ENCODE assay signal across 10 cellular contexts in genomic region chr6:125357515-125358256, GRCh38. TPM values are rescaled to one million over a fixed set of nuclear protein-coding genes. Genes with fewer than 3 reads are reported as not detected.
DNase-seq lines count a peak whose midpoint lies in the region; ATAC-seq and TF ChIP-seq lines count a peak whose summit lies in the region.
"Had no signal": no experiment of that assay in that cellular context is flagged by ENCODE, and none has a peak within 500 bp of the region (broad histone marks: within the 10 kb centered on the region; RNA-seq: fewer than 3 reads in every experiment).

No MANE protein-coding gene starts in this region.

- no peak for DNase-seq in activated CD8-positive, alpha-beta memory T cell treated with anti-CD3 and anti-CD28 coated beads, Interleukin-2, amount 10 ng/mL, durations not matched to agents 7 days and 5 days
- DNase-seq in activated CD8-positive, alpha-beta memory T cell treated with anti-CD3 and anti-CD28 coated beads, Interleukin-2, amount 50 U/mL, for 4 hours, result no peak
- DNase-seq in T-helper 17 cell (no peak), gastrocnemius medialis (no peak), foreskin fibroblast (no peak), neuronal stem cell (ENCODE audit: low spot score) (no peak)
- no peak for DNase-seq in activated CD8-positive, alpha-beta T cell treated with anti-CD3 and anti-CD28 coated beads for 36 hours
- DNase-seq: lower lobe of right lung had no signal

- H3K4me3 Mint-ChIP-seq in activated CD8-positive, alpha-beta memory T cell treated with anti-CD3 and anti-CD28 coated beads, Interleukin-2, amount 10 ng/mL, durations not matched to agents 7 days and 5 days, result no peak overlapping the region
- H3K4me3 Mint-ChIP-seq in T-helper 17 cell, result no peak overlapping the region
- no peak overlapping the region for H3K4me3 Mint-ChIP-seq in activated CD8-positive, alpha-beta T cell treated with anti-CD3 and anti-CD28 coated beads for 36 hours
- H3K4me3 Mint-ChIP-seq: T-cell had no signal

- no peaks in the 10 kb centered on the region for H3K9me3 ChIP-seq in T-helper 17 cell (ENCODE audit: control insufficient read depth, low read length, poor library complexity, severe bottlenecking)
- no peaks in the 10 kb centered on the region for H3K9me3 ChIP-seq in gastrocnemius medialis
- no peaks in the 10 kb centered on the region for H3K9me3 ChIP-seq in neuronal stem cell (replicated peaks in 1 of 2; ENCODE audit: control insufficient read depth in 2 of 2, insufficient read depth in 1 of 2, low read depth in 1 of 2, low read length in 2 of 2)
- H3K9me3 ChIP-seq: lower lobe of right lung had no signal

- no peak overlapping the region for H3K18ac ChIP-seq in neuronal stem cell (ENCODE audit: low read length)

- H2AK5ac ChIP-seq in neuronal stem cell (ENCODE audit: low read depth, low read length), result no peak overlapping the region

- CTCF ChIA-PET in activated CD8-positive, alpha-beta memory T cell treated with anti-CD3 and anti-CD28 coated beads, Interleukin-2, amount 10 ng/mL, durations not matched to agents 7 days and 5 days (lab: Charles Lee), result no interaction called here
- CTCF ChIA-PET in activated CD8-positive, alpha-beta T cell treated with anti-CD3 and anti-CD28 coated beads for 36 hours (lab: Charles Lee), result interaction anchor here (0.6 to 1.3 kb wide), 2 partner anchors 37 to 47 kb away, joined by 3 read pairs; no protein-coding TSS in a partner anchor

- no peak for TF ChIP-seq POLR2A in gastrocnemius medialis (IDR thresholded peaks at IDR 0.05)

- no peak overlapping the region for H3K9ac ChIP-seq in neuronal stem cell (ENCODE audit: low read depth, low read length, poor library complexity)

- H3K4me3 ChIP-seq in gastrocnemius medialis, result no peak overlapping the region
- H3K4me3 ChIP-seq in foreskin fibroblast (ENCODE audit: low read depth in 1 of 2, low read length in 2 of 2), result no peak overlapping the region
- H3K4me3 ChIP-seq in neuronal stem cell (ENCODE audit: low read length in 2 of 2), result no peak overlapping the region
- H3K4me3 ChIP-seq: lower lobe of right lung had no signal

- intact Hi-C loops in gastrocnemius medialis (cut with DNase I; ENCODE audit: low total_unique reads), result no loop called here
- intact Hi-C loops in activated CD8-positive, alpha-beta T cell treated with anti-CD3 and anti-CD28 coated beads for 36 hours (cut with micrococcal nuclease), result no loop called here

- no peaks in the 10 kb centered on the region for H3K79me1 ChIP-seq in neuronal stem cell (ENCODE audit: low read depth, low read length)

- in situ Hi-C loops in gastrocnemius medialis (cut with MboI; ENCODE audit: low sequenced_read_pairs in 4 of 4), result no loop called here

- peaks cover 38% of the 10 kb centered on the region for H3K27me3 Mint-ChIP-seq in activated CD8-positive, alpha-beta memory T cell treated with anti-CD3 and anti-CD28 coated beads, Interleukin-2, amount 10 ng/mL, durations not matched to agents 7 days and 5 days
- H3K27me3 Mint-ChIP-seq in T-helper 17 cell, result peaks cover 28% of the 10 kb centered on the region
- H3K27me3 Mint-ChIP-seq in activated CD8-positive, alpha-beta T cell treated with anti-CD3 and anti-CD28 coated beads for 36 hours, result peaks cover 23% of the 10 kb centered on the region

- H3K27ac ChIP-seq in gastrocnemius medialis (peak overlapping the region; percentile 6 to 41 (median 26)), neuronal stem cell (replicated peaks; ENCODE audit: low read length) (no peak overlapping the region)
- H3K27ac ChIP-seq: lower lobe of right lung had no signal

- H2AFZ ChIP-seq in neuronal stem cell (ENCODE audit: low read length), result no peak overlapping the region

- H3K14ac ChIP-seq in neuronal stem cell (ENCODE audit: low read length), result no peak overlapping the region

- H3K4me1 Mint-ChIP-seq in activated CD8-positive, alpha-beta memory T cell treated with anti-CD3 and anti-CD28 coated beads, Interleukin-2, amount 10 ng/mL, durations not matched to agents 7 days and 5 days, result peaks cover 5% of the 10 kb centered on the region
- H3K4me1 Mint-ChIP-seq in T-helper 17 cell, result peaks cover 6% of the 10 kb centered on the region
- H3K4me1 Mint-ChIP-seq in activated CD8-positive, alpha-beta T cell treated with anti-CD3 and anti-CD28 coated beads for 36 hours (ENCODE audit: low read depth), result no peaks in the 10 kb centered on the region

- no peak overlapping the region for H2BK12ac ChIP-seq in neuronal stem cell (ENCODE audit: low read length)

- peaks cover 5% of the 10 kb centered on the region in 2 donors for H3K4me1 ChIP-seq in gastrocnemius medialis
- H3K4me1 ChIP-seq in neuronal stem cell (ENCODE audit: control insufficient read depth in 2 of 2, insufficient read depth in 1 of 2, low read depth in 1 of 2, low read length in 2 of 2), result peaks cover 3 to 20% of the 10 kb centered on the region in 2 donors
- H3K4me1 ChIP-seq: lower lobe of right lung had no signal

- POLR2A ChIA-PET in activated CD8-positive, alpha-beta T cell treated with anti-CD3 and anti-CD28 coated beads for 36 hours (lab: Charles Lee), result interaction anchor here (1.1 kb wide), 1 partner anchor 21 kb away, joined by 4 read pairs; no protein-coding TSS in a partner anchor

- H3K36me3 ChIP-seq in gastrocnemius medialis (no peaks in the 10 kb centered on the region), neuronal stem cell (replicated peaks in 1 of 2; ENCODE audit: control insufficient read depth in 2 of 2, insufficient read depth in 2 of 2, low read length in 2 of 2) (no peaks in the 10 kb centered on the region)
- H3K36me3 ChIP-seq: lower lobe of right lung had no signal

- H3K27ac Mint-ChIP-seq in activated CD8-positive, alpha-beta memory T cell treated with anti-CD3 and anti-CD28 coated beads, Interleukin-2, amount 10 ng/mL, durations not matched to agents 7 days and 5 days, result no peak overlapping the region
- H3K27ac Mint-ChIP-seq in T-helper 17 cell, result peak overlapping the region; percentile 5
- H3K27ac Mint-ChIP-seq in activated CD8-positive, alpha-beta T cell treated with anti-CD3 and anti-CD28 coated beads for 36 hours, result no peak overlapping the region
- H3K27ac Mint-ChIP-seq: T-cell had no signal

- H3K4me2 ChIP-seq in neuronal stem cell (ENCODE audit: insufficient read depth, low read length, poor library complexity, severe bottlenecking), result no peak overlapping the region

- no peak overlapping the region for H3K23ac ChIP-seq in neuronal stem cell (ENCODE audit: low read depth, low read length, poor library complexity)

- peaks cover 2% of the 10 kb centered on the region for H3K36me3 Mint-ChIP-seq in activated CD8-positive, alpha-beta memory T cell treated with anti-CD3 and anti-CD28 coated beads, Interleukin-2, amount 10 ng/mL, durations not matched to agents 7 days and 5 days
- peaks cover 4% of the 10 kb centered on the region for H3K36me3 Mint-ChIP-seq in T-helper 17 cell (ENCODE audit: low read depth)
- no peaks in the 10 kb centered on the region for H3K36me3 Mint-ChIP-seq in activated CD8-positive, alpha-beta T cell treated with anti-CD3 and anti-CD28 coated beads for 36 hours (ENCODE audit: low read depth)
- H3K36me3 Mint-ChIP-seq: T-cell had no signal

- TF ChIP-seq CTCF in gastrocnemius medialis (IDR thresholded peaks at IDR 0.05 in 4 of 5, conservative IDR thresholded peaks at IDR 0.05 in 1 of 5) (no peak), foreskin fibroblast (IDR thresholded peaks at IDR 0.05; ENCODE audit: low read depth, low read length) (no peak)
- TF ChIP-seq CTCF in activated CD8-positive, alpha-beta T cell treated with anti-CD3 and anti-CD28 coated beads for 36 hours (IDR thresholded peaks at IDR 0.05), result no peak

- H3K27me3 ChIP-seq in gastrocnemius medialis (no peaks in the 10 kb centered on the region), neuronal stem cell (ENCODE audit: control insufficient read depth in 3 of 3, insufficient read depth in 3 of 3, low read depth in 1 of 3, low read length in 3 of 3) (peaks cover 0 to 36% (median 8%) of the 10 kb centered on the region in 3 experiments)

- WGBS in neuronal stem cell (ENCODE audit: extremely low coverage in 2 of 2, insufficient read length in 2 of 2, insufficient replicate concordance in 1 of 2), 2 donors, result no CpG with 5 or more reads among the region's 8 CpGs

- H3K4ac ChIP-seq in neuronal stem cell (ENCODE audit: low read length), result no peak overlapping the region

- no peak overlapping the region for H2BK120ac ChIP-seq in neuronal stem cell (ENCODE audit: low read depth, low read length)

- H3K9me3 Mint-ChIP-seq in activated CD8-positive, alpha-beta memory T cell treated with anti-CD3 and anti-CD28 coated beads, Interleukin-2, amount 10 ng/mL, durations not matched to agents 7 days and 5 days (ENCODE audit: low read depth), result no peaks in the 10 kb centered on the region
- H3K9me3 Mint-ChIP-seq in activated CD8-positive, alpha-beta T cell treated with anti-CD3 and anti-CD28 coated beads for 36 hours, result no peaks in the 10 kb centered on the region
- H3K9me3 Mint-ChIP-seq: T-cell had no signal

- H4K91ac ChIP-seq in neuronal stem cell (ENCODE audit: low read depth, low read length, poor library complexity), result no peak overlapping the region

- H2BK15ac ChIP-seq in neuronal stem cell (ENCODE audit: low read length), result no peak overlapping the region

- ATAC-seq in activated CD8-positive, alpha-beta memory T cell treated with anti-CD3 and anti-CD28 coated beads, Interleukin-2, amount 10 ng/mL, durations not matched to agents 7 days and 5 days, result peak; percentile 16
- ATAC-seq in HG02852 (IDR thresholded peaks at IDR 0.05; ENCODE audit: unreplicated experiment) (peak; percentile 76), T-helper 17 cell (peak; percentile 92), gastrocnemius medialis (peak in 1 of 2 donors; percentile 36)
- ATAC-seq in activated CD8-positive, alpha-beta T cell treated with anti-CD3 and anti-CD28 coated beads for 36 hours, result no peak

- H4K8ac ChIP-seq in neuronal stem cell (ENCODE audit: low read depth, low read length), result no peak overlapping the region

- no peak overlapping the region for H2BK5ac ChIP-seq in neuronal stem cell (ENCODE audit: low read length)

RNA-seq across cellular contexts. Expression of gene HDDC2, which starts 55.9 kb away (rescaled TPM):
- 10 to 100 TPM; 57.8 to 61.7 TPM for total RNA-seq in activated CD8-positive, alpha-beta memory T cell treated with anti-CD3 and anti-CD28 coated beads, Interleukin-2, amount 10 ng/mL, durations not matched to agents 7 days and 5 days
- 10 to 100 TPM; 22.1 to 33.1 TPM for total RNA-seq in T-helper 17 cell
- total RNA-seq in gastrocnemius medialis, result 10 to 100 TPM; 54.9 to 88.3 (median 77.7) TPM
- 100 to 1,000 TPM; 119 to 121 TPM for total RNA-seq in activated CD8-positive, alpha-beta T cell treated with anti-CD3 and anti-CD28 coated beads for 36 hours
- 66.0 TPM for polyA plus RNA-seq in neuronal stem cell (2013, experiment 1 of 2)
- polyA plus RNA-seq in neuronal stem cell (2013, experiment 2 of 2), result 65.0 TPM
